ENCODE assay signal across 30 cellular contexts in genomic region chr5:179868541-179868940, GRCh38. TPM values are rescaled to one million over a fixed set of nuclear protein-coding genes. Genes with fewer than 3 reads are reported as not detected.
A peak's percentile ranks its signal among the peaks of the same experiment; 100 is the strongest.
DNase-seq lines count a peak whose midpoint lies in the region; ATAC-seq, FAIRE-seq and TF ChIP-seq lines count a peak whose summit lies in the region.
"Had no signal": no experiment of that assay in that cellular context is flagged by ENCODE, and none has a peak within 500 bp of the region (broad histone marks: within the 10 kb centered on the region; RNA-seq: fewer than 3 reads in every experiment).

No MANE protein-coding gene starts in this region.

- H3K27ac ChIP-seq in neuronal stem cell (replicated peaks; ENCODE audit: low read length), result peak overlapping the region; percentile 41
- H3K27ac ChIP-seq in endodermal cell (ENCODE audit: low read depth, low read length), result no peak overlapping the region
- H3K27ac ChIP-seq: esophagus squamous epithelium, foreskin keratinocyte, parathyroid adenoma, right atrium auricular region, tibial artery had no signal

- peak overlapping the region; percentile 48 for H3K4ac ChIP-seq in neuronal stem cell (ENCODE audit: low read length)

- H3K4me3 ChIP-seq in neuronal stem cell (ENCODE audit: low read length in 2 of 2), result no peak overlapping the region
- H3K4me3 ChIP-seq in endodermal cell (ENCODE audit: low read length), result no peak overlapping the region
- H3K4me3 ChIP-seq: esophagus squamous epithelium, GM12878, heart right ventricle, right atrium auricular region, tibial artery had no signal

- peaks cover 4% of the 10 kb centered on the region for H3K79me1 ChIP-seq in neuronal stem cell (ENCODE audit: low read depth, low read length)

- no peak overlapping the region for H4K8ac ChIP-seq in neuronal stem cell (ENCODE audit: low read depth, low read length)

- no peaks in the 10 kb centered on the region for H3K9me3 ChIP-seq in neuronal stem cell (replicated peaks in 1 of 2; ENCODE audit: control insufficient read depth in 2 of 2, insufficient read depth in 1 of 2, low read depth in 1 of 2, low read length in 2 of 2)
- no peaks in the 10 kb centered on the region for H3K9me3 ChIP-seq in endodermal cell (ENCODE audit: control insufficient read depth, low read length)
- H3K9me3 ChIP-seq: esophagus squamous epithelium, heart right ventricle, right atrium auricular region, tibial artery had no signal

- H3K36me3 ChIP-seq in neuronal stem cell (replicated peaks in 1 of 2; ENCODE audit: control insufficient read depth in 2 of 2, insufficient read depth in 2 of 2, low read length in 2 of 2) (peaks cover 49 to 86% of the 10 kb centered on the region in 2 donors), endodermal cell (ENCODE audit: control insufficient read depth, insufficient read depth, low read length) (peaks cover 57% of the 10 kb centered on the region)

- H3K4me2 ChIP-seq in neuronal stem cell (ENCODE audit: insufficient read depth, low read length, poor library complexity, severe bottlenecking), result no peak overlapping the region

- no CpG with 5 or more reads among the region's 14 CpGs for WGBS in neuronal stem cell (ENCODE audit: extremely low coverage in 2 of 2, insufficient read length in 2 of 2, insufficient replicate concordance in 1 of 2), 2 donors
- WGBS in endodermal cell (ENCODE audit: insufficient coverage in 1 of 2, insufficient read length in 1 of 2), 2 experiments, result 94 to 97% methylated on average over 6 to 14 of the region's 14 CpGs

- peak overlapping the region; percentile 96 for H2BK15ac ChIP-seq in neuronal stem cell (ENCODE audit: low read length)

- no peak overlapping the region for H2BK12ac ChIP-seq in neuronal stem cell (ENCODE audit: low read length)

- H2AFZ ChIP-seq in neuronal stem cell (ENCODE audit: low read length), result no peak overlapping the region
- H2AFZ ChIP-seq: parathyroid adenoma had no signal

- H3K36me3 Mint-ChIP-seq in activated naive CD8-positive, alpha-beta T cell, result no peaks in the 10 kb centered on the region
- H3K36me3 Mint-ChIP-seq in activated naive CD8-positive, alpha-beta T cell treated with anti-CD3 and anti-CD28 coated beads for 36 hours, result peaks cover 17% of the 10 kb centered on the region
- H3K36me3 Mint-ChIP-seq in brain, result peaks cover 38% of the 10 kb centered on the region
- H3K36me3 Mint-ChIP-seq in endodermal cell (ENCODE audit: low read depth), result peaks cover 57% of the 10 kb centered on the region

- peak overlapping the region; percentile 34 for H3K27ac Mint-ChIP-seq in activated naive CD8-positive, alpha-beta T cell
- H3K27ac Mint-ChIP-seq in activated naive CD8-positive, alpha-beta T cell treated with anti-CD3 and anti-CD28 coated beads for 36 hours, result no peak overlapping the region
- peak overlapping the region in 3 of 5 experiments; percentile 21 to 92 (median 57) for H3K27ac Mint-ChIP-seq in brain
- H3K27ac Mint-ChIP-seq in endodermal cell, result no peak overlapping the region
- H3K27ac Mint-ChIP-seq: activated CD4-positive, alpha-beta T cell treated with anti-CD3 and anti-CD28 coated beads for 36 hours; activated CD8-positive, alpha-beta T cell treated with anti-CD3 and anti-CD28 coated beads, Interleukin-2, amount 10 ng/mL, durations not matched to agents 7 days and 5 days; B cell had no signal

- H3K18ac ChIP-seq in neuronal stem cell (ENCODE audit: low read length), result peak overlapping the region; percentile 74

- peak overlapping the region; percentile 87 for H3K23ac ChIP-seq in neuronal stem cell (ENCODE audit: low read depth, low read length, poor library complexity)

- TF ChIP-seq CTCF in D721Med (IDR thresholded peaks at IDR 0.05; ENCODE audit: insufficient read depth, missing control alignments) (no peak), brain (conservative IDR thresholded peaks at IDR 0.05) (no peak), endodermal cell (conservative IDR thresholded peaks at IDR 0.05) (no peak)

- H3K27me3 Mint-ChIP-seq in activated naive CD8-positive, alpha-beta T cell, result no peaks in the 10 kb centered on the region
- no peaks in the 10 kb centered on the region for H3K27me3 Mint-ChIP-seq in activated naive CD8-positive, alpha-beta T cell treated with anti-CD3 and anti-CD28 coated beads for 36 hours
- H3K27me3 Mint-ChIP-seq in brain (peaks cover 3% of the 10 kb centered on the region), endodermal cell (ENCODE audit: insufficient read depth) (no peaks in the 10 kb centered on the region)
- H3K27me3 Mint-ChIP-seq: activated CD4-positive, alpha-beta T cell treated with anti-CD3 and anti-CD28 coated beads for 36 hours; B cell had no signal

- no peaks in the 10 kb centered on the region for H3K9me3 Mint-ChIP-seq in activated naive CD8-positive, alpha-beta T cell (ENCODE audit: low read depth)
- no peaks in the 10 kb centered on the region for H3K9me3 Mint-ChIP-seq in activated naive CD8-positive, alpha-beta T cell treated with anti-CD3 and anti-CD28 coated beads for 36 hours
- H3K9me3 Mint-ChIP-seq in brain (no peaks in the 10 kb centered on the region), endodermal cell (no peaks in the 10 kb centered on the region)
- H3K9me3 Mint-ChIP-seq: neural crest cell had no signal

- H3K4me3 Mint-ChIP-seq in activated naive CD8-positive, alpha-beta T cell, result no peak overlapping the region
- no peak overlapping the region for H3K4me3 Mint-ChIP-seq in activated naive CD8-positive, alpha-beta T cell treated with anti-CD3 and anti-CD28 coated beads for 36 hours
- H3K4me3 Mint-ChIP-seq in brain (no peak overlapping the region), endodermal cell (no peak overlapping the region)
- H3K4me3 Mint-ChIP-seq: activated CD4-positive, alpha-beta T cell treated with anti-CD3 and anti-CD28 coated beads for 36 hours; activated CD8-positive, alpha-beta T cell treated with anti-CD3 and anti-CD28 coated beads, Interleukin-2, amount 10 ng/mL, durations not matched to agents 7 days and 5 days; B cell; neural crest cell had no signal

- peak overlapping the region; percentile 58 for H2AK5ac ChIP-seq in neuronal stem cell (ENCODE audit: low read depth, low read length)

- H3K27me3 ChIP-seq in neuronal stem cell (ENCODE audit: control insufficient read depth in 3 of 3, insufficient read depth in 3 of 3, low read depth in 1 of 3, low read length in 3 of 3), result no peaks in the 10 kb centered on the region
- H3K27me3 ChIP-seq in endodermal cell (ENCODE audit: control insufficient read depth, insufficient read depth, low read length, poor library complexity, severe bottlenecking), result no peaks in the 10 kb centered on the region
- H3K27me3 ChIP-seq: esophagus squamous epithelium, foreskin keratinocyte, heart right ventricle, right atrium auricular region, tibial artery had no signal

- peak overlapping the region; percentile 41 for H2BK5ac ChIP-seq in neuronal stem cell (ENCODE audit: low read length)

- FAIRE-seq in D721Med (lab: Jason Lieb, UNC), result no peak
- FAIRE-seq: GM12878 had no signal

- H3K14ac ChIP-seq in neuronal stem cell (ENCODE audit: low read length), result no peak overlapping the region

- H3K4me1 ChIP-seq in neuronal stem cell (ENCODE audit: control insufficient read depth in 2 of 2, insufficient read depth in 1 of 2, low read depth in 1 of 2, low read length in 2 of 2) (peaks cover 0 to 15% of the 10 kb centered on the region in 2 donors), endodermal cell (ENCODE audit: control insufficient read depth, insufficient read depth, low read length) (no peaks in the 10 kb centered on the region)
- H3K4me1 ChIP-seq: foreskin keratinocyte, parathyroid adenoma, tibial artery had no signal

- no peak overlapping the region for H2BK120ac ChIP-seq in neuronal stem cell (ENCODE audit: low read depth, low read length)

- H3K9ac ChIP-seq in neuronal stem cell (ENCODE audit: low read depth, low read length, poor library complexity) (peak overlapping the region; percentile 66), endodermal cell (ENCODE audit: extremely low read depth, low read length, poor library complexity, severe bottlenecking) (no peak overlapping the region)
- H3K9ac ChIP-seq: parathyroid adenoma had no signal

- no peak for ATAC-seq in GM19395 (IDR thresholded peaks at IDR 0.05; ENCODE audit: unreplicated experiment)
- ATAC-seq: activated CD4-positive, alpha-beta T cell treated with anti-CD3 and anti-CD28 coated beads for 36 hours; activated CD8-positive, alpha-beta T cell treated with anti-CD3 and anti-CD28 coated beads, Interleukin-2, amount 10 ng/mL, durations not matched to agents 7 days and 5 days; foreskin keratinocyte; GM12878; left colon had no signal

- no peak for DNase-seq in activated naive CD8-positive, alpha-beta T cell treated with anti-CD3 and anti-CD28 coated beads for 36 hours
- peak; percentile 8 for DNase-seq in D721Med (ENCODE audit: insufficient read length, low spot score)
- DNase-seq in neuronal stem cell (ENCODE audit: low spot score), result no peak
- DNase-seq in endodermal cell, result no peak
- DNase-seq in mesenteric fat pad (ENCODE audit: low spot score), result no peak
- DNase-seq: activated CD4-positive, alpha-beta T cell treated with anti-CD3 and anti-CD28 coated beads for 36 hours; activated CD8-positive, alpha-beta T cell treated with anti-CD3 and anti-CD28 coated beads, Interleukin-2, amount 10 ng/mL, durations not matched to agents 7 days and 5 days; central memory CD4-positive, alpha-beta T cell; dermis blood vessel endothelial cell; DMS153; esophagus squamous epithelium; foreskin keratinocyte; HCEC 1CT; heart right ventricle; Karpas-422; left colon; mesenchymal stem cell; NCI-H2029 treated with DMSO at 0.1 percent for 48 hours; NCI-H524 treated with DMSO at 0.1 percent for 48 hours; OCI-M1; stimulated activated CD4-positive, alpha-beta T cell treated with anti-CD3 and anti-CD28 coated beads, Interleukin-2, amount 100 ng/mL, for 24 hours; tibial artery had no signal

- no peak overlapping the region for H4K91ac ChIP-seq in neuronal stem cell (ENCODE audit: low read depth, low read length, poor library complexity)

- no peaks in the 10 kb centered on the region for H3K4me1 Mint-ChIP-seq in activated naive CD8-positive, alpha-beta T cell (ENCODE audit: low read depth)
- H3K4me1 Mint-ChIP-seq in activated naive CD8-positive, alpha-beta T cell treated with anti-CD3 and anti-CD28 coated beads for 36 hours, result peaks cover 2% of the 10 kb centered on the region
- H3K4me1 Mint-ChIP-seq in brain (no peaks in the 10 kb centered on the region), endodermal cell (peaks cover 5% of the 10 kb centered on the region)

RNA-seq across cellular contexts. Expression of gene MRNIP, which starts 9.9 kb away (rescaled TPM):
- total RNA-seq in activated naive CD8-positive, alpha-beta T cell treated with anti-CD3 and anti-CD28 coated beads for 36 hours, result 10 to 100 TPM; 12.3 to 13.9 TPM
- polyA plus RNA-seq in brain (ENCODE audit: insufficient read depth, low read depth, low replicate concordance), result 24.3 TPM
- 39.6 TPM for polyA plus RNA-seq in neuronal stem cell (2013, experiment 1 of 2)
- 39.2 TPM for polyA plus RNA-seq in neuronal stem cell (2013, experiment 2 of 2)
- total RNA-seq in endodermal cell (10 to 100 TPM; 45.8 to 55.3 TPM), mesenteric fat pad (17.3 TPM)
- polyA plus RNA-seq in endodermal cell (2013, experiment 1 of 2), result 34.7 TPM
- 32.0 TPM for polyA plus RNA-seq in endodermal cell (2013, experiment 2 of 2)

RNA-seq across cellular contexts. Expression of gene TBC1D9B, which starts 39.2 kb away (rescaled TPM):
- 10 to 100 TPM; 73.1 to 74.9 TPM for total RNA-seq in activated naive CD8-positive, alpha-beta T cell treated with anti-CD3 and anti-CD28 coated beads for 36 hours
- polyA plus RNA-seq in brain (ENCODE audit: insufficient read depth, low read depth, low replicate concordance), result 103 TPM
- polyA plus RNA-seq in neuronal stem cell (2013, experiment 1 of 2), result 41.1 TPM
- 39.6 TPM for polyA plus RNA-seq in neuronal stem cell (2013, experiment 2 of 2)
- total RNA-seq in endodermal cell, result 100 to 1,000 TPM; 118 to 127 TPM
- polyA plus RNA-seq in endodermal cell (2013, experiment 1 of 2), result 74.4 TPM
- 68.1 TPM for polyA plus RNA-seq in endodermal cell (2013, experiment 2 of 2)
- 128 TPM for total RNA-seq in mesenteric fat pad

RNA-seq across cellular contexts. Expression of gene SQSTM1, which starts 47.8 kb away (rescaled TPM):
- 100 to 1,000 TPM; 111 to 117 TPM for total RNA-seq in activated naive CD8-positive, alpha-beta T cell treated with anti-CD3 and anti-CD28 coated beads for 36 hours
- polyA plus RNA-seq in brain (ENCODE audit: insufficient read depth, low read depth, low replicate concordance), result 235 TPM
- 52.6 TPM for polyA plus RNA-seq in neuronal stem cell (2013, experiment 1 of 2)
- polyA plus RNA-seq in neuronal stem cell (2013, experiment 2 of 2), result 53.4 TPM
- 100 to 1,000 TPM; 134 to 172 TPM for total RNA-seq in endodermal cell
- polyA plus RNA-seq in endodermal cell (2013, experiment 1 of 2), result 48.3 TPM
- polyA plus RNA-seq in endodermal cell (2013, experiment 2 of 2), result 43.6 TPM
- total RNA-seq in mesenteric fat pad, result 600 TPM

Comparison
In these comparisons a context has a peak if more than half of its experiments do, and no peak if none do; other contexts are left out.
1. H3K27ac Mint-ChIP-seq: peak in activated naive CD8-positive, alpha-beta T cell (single experiment) and brain (3 of 5); none in activated naive CD8-positive, alpha-beta T cell treated with anti-CD3 and anti-CD28 coated beads for 36 hours (single experiment) and endodermal cell (single experiment).